Comparison of ENCODE assay signal across 26 cellular contexts in genomic region chr11:108131993-108132392, GRCh38. TPM values are rescaled to one million over a fixed set of nuclear protein-coding genes. Genes with fewer than 3 reads are reported as not detected.
DNase-seq lines count a peak whose midpoint lies in the region; ATAC-seq lines count a peak whose summit lies in the region.
"Had no signal": no experiment of that assay in that cellular context is flagged by ENCODE, and none has a peak within 500 bp of the region (broad histone marks: within the 10 kb centered on the region; RNA-seq: fewer than 3 reads in every experiment).

No MANE protein-coding gene starts in this region.

- H3K4me3 ChIP-seq in adipocyte (ENCODE audit: low read length) (no peak overlapping the region), right cardiac atrium (ENCODE audit: low read length) (no peak overlapping the region)
- H3K4me3 ChIP-seq: BLaER1, esophagus squamous epithelium, stomach had no signal

- peaks cover 26% of the 10 kb centered on the region for H3K36me3 ChIP-seq in adipocyte (ENCODE audit: control insufficient read depth, insufficient read depth, low read length, severe bottlenecking)

- intact Hi-C loops in right cardiac atrium (cut with DNase I), result no loop called here

- H3K4me1 Mint-ChIP-seq in activated CD4-positive, alpha-beta T cell treated with anti-CD3 and anti-CD28 coated beads, Interleukin-2, amount 10 ng/mL, durations not matched to agents 7 days and 5 days, result peaks cover 6% of the 10 kb centered on the region
- H3K4me1 Mint-ChIP-seq: neural crest cell had no signal

- H3K27me3 ChIP-seq in adipocyte (replicated peaks; ENCODE audit: control insufficient read depth, insufficient read depth, low read length) (no peaks in the 10 kb centered on the region), right cardiac atrium (ENCODE audit: control insufficient read depth, insufficient read depth) (no peaks in the 10 kb centered on the region)
- H3K27me3 ChIP-seq: BLaER1, esophagus squamous epithelium, stomach had no signal

- H3K27ac ChIP-seq in substantia nigra (ENCODE audit: low read depth, low read length, poor library complexity, severe bottlenecking) (peak overlapping the region; percentile 33), right cardiac atrium (ENCODE audit: low read length) (no peak overlapping the region)
- H3K27ac ChIP-seq: BLaER1, esophagus squamous epithelium, stomach had no signal

- peak overlapping the region; percentile 80 for H3K27ac Mint-ChIP-seq in activated CD4-positive, alpha-beta T cell treated with anti-CD3 and anti-CD28 coated beads, Interleukin-2, amount 10 ng/mL, durations not matched to agents 7 days and 5 days

- H3K9me3 ChIP-seq in adipocyte (ENCODE audit: control insufficient read depth, low read length) (no peaks in the 10 kb centered on the region), right cardiac atrium (ENCODE audit: control insufficient read depth, low read length) (no peaks in the 10 kb centered on the region)
- H3K9me3 ChIP-seq: BLaER1, esophagus squamous epithelium, stomach had no signal

- 88% methylated on average over 1 of the region's 1 CpG for WGBS in right cardiac atrium

- no peaks in the 10 kb centered on the region for H3K9me3 Mint-ChIP-seq in activated CD4-positive, alpha-beta T cell treated with anti-CD3 and anti-CD28 coated beads, Interleukin-2, amount 10 ng/mL, durations not matched to agents 7 days and 5 days
- H3K9me3 Mint-ChIP-seq: central memory CD8-positive, alpha-beta T cell; neural crest cell had no signal

- H3K4me1 ChIP-seq in adipocyte (ENCODE audit: control insufficient read depth, insufficient read depth, low read length), result peaks cover 4% of the 10 kb centered on the region
- H3K4me1 ChIP-seq in right cardiac atrium (ENCODE audit: control insufficient read depth, insufficient read depth, low read length), result peaks cover 1% of the 10 kb centered on the region
- H3K4me1 ChIP-seq: BLaER1 had no signal

- H3K27me3 Mint-ChIP-seq in activated CD4-positive, alpha-beta T cell treated with anti-CD3 and anti-CD28 coated beads, Interleukin-2, amount 10 ng/mL, durations not matched to agents 7 days and 5 days, result no peaks in the 10 kb centered on the region
- H3K27me3 Mint-ChIP-seq: central memory CD8-positive, alpha-beta T cell had no signal

- CTCF ChIA-PET in activated CD4-positive, alpha-beta T cell treated with anti-CD3 and anti-CD28 coated beads, Interleukin-2, amount 10 ng/mL, durations not matched to agents 7 days and 5 days (lab: Charles Lee), result interaction anchor here (1.9 kb wide), 1 partner anchor 9 kb away, joined by 5 read pairs; no protein-coding TSS in a partner anchor

- no peak for DNase-seq in activated CD4-positive, alpha-beta T cell treated with anti-CD3 and anti-CD28 coated beads, Interleukin-2, amount 10 ng/mL, durations not matched to agents 7 days and 5 days
- DNase-seq in activated CD4-positive, alpha-beta T cell treated with anti-CD3 and anti-CD28 coated beads, Interleukin-2, amount 50 U/mL, for 48 hours, result no peak
- peak; percentile 18 for DNase-seq in adipocyte (ENCODE audit: low read depth)
- DNase-seq in iris pigment epithelial cell (ENCODE audit: low read depth), result peak; percentile 60
- peak in 2 of 49 donors; percentile 10 to 12 for DNase-seq in substantia nigra (lab: John Stamatoyannopoulos, UW)
- no peak for DNase-seq in superior temporal gyrus (ENCODE audit: extremely low spot score)
- DNase-seq in right cardiac atrium, result no peak
- DNase-seq: activated CD4-positive, alpha-beta T cell treated with anti-CD3 and anti-CD28 coated beads, Interleukin-2, amount 50 U/mL, for 1 hour; activated CD8-positive, alpha-beta memory T cell treated with anti-CD3 and anti-CD28 coated beads, Interleukin-2, amount 50 U/mL, for 4 hours; activated gamma-delta T cell treated with Interleukin-2 at 50 U/mL for 16 hours; aorta; effector CD4-positive, alpha-beta T cell; esophagus squamous epithelium; GF-D8; KBM-7; NCI-H187 treated with DMSO at 0.1 percent for 48 hours; NCI-H345; SHP77; stimulated activated CD4-positive, alpha-beta T cell treated with anti-CD3 and anti-CD28 coated beads, Interleukin-4, amount 100 ng/mL, for 4 hours; stomach; T-helper 1 cell had no signal

- ATAC-seq in right cardiac atrium (no peak), HG03457 (IDR thresholded peaks at IDR 0.05; ENCODE audit: unreplicated experiment) (no peak)
- ATAC-seq: left lobe of liver had no signal

- POLR2A ChIA-PET in activated CD4-positive, alpha-beta T cell treated with anti-CD3 and anti-CD28 coated beads, Interleukin-2, amount 10 ng/mL, durations not matched to agents 7 days and 5 days (lab: Charles Lee), result no interaction called here

- no peak overlapping the region for H3K4me3 Mint-ChIP-seq in activated CD4-positive, alpha-beta T cell treated with anti-CD3 and anti-CD28 coated beads, Interleukin-2, amount 10 ng/mL, durations not matched to agents 7 days and 5 days
- H3K4me3 Mint-ChIP-seq: central memory CD8-positive, alpha-beta T cell; neural crest cell had no signal

- H3K9ac ChIP-seq in adipocyte (ENCODE audit: low read length), result no peak overlapping the region
- H3K9ac ChIP-seq: BLaER1 had no signal

- peaks cover 53% of the 10 kb centered on the region for H3K36me3 Mint-ChIP-seq in activated CD4-positive, alpha-beta T cell treated with anti-CD3 and anti-CD28 coated beads, Interleukin-2, amount 10 ng/mL, durations not matched to agents 7 days and 5 days (ENCODE audit: low read depth)

RNA-seq across cellular contexts. Expression of gene ACAT1, which starts 10.6 kb away (rescaled TPM):
- 10 to 100 TPM; 42.3 to 46.5 TPM for total RNA-seq in activated CD4-positive, alpha-beta T cell treated with anti-CD3 and anti-CD28 coated beads, Interleukin-2, amount 10 ng/mL, durations not matched to agents 7 days and 5 days
- total RNA-seq in right cardiac atrium, result 100 to 1,000 TPM; 128 to 198 (median 164) TPM
- 196 TPM for polyA plus RNA-seq in right cardiac atrium

Comparison
In these comparisons a context has a peak if more than half of its experiments do, and no peak if none do; other contexts are left out.
1. DNase-seq: peak in adipocyte (single experiment) and iris pigment epithelial cell (single experiment); none in activated CD4-positive, alpha-beta T cell treated with anti-CD3 and anti-CD28 coated beads, Interleukin-2, amount 10 ng/mL, durations not matched to agents 7 days and 5 days (single experiment), activated CD4-positive, alpha-beta T cell treated with anti-CD3 and anti-CD28 coated beads, Interleukin-2, amount 50 U/mL, for 48 hours (0 of 2), superior temporal gyrus (single experiment) and right cardiac atrium (0 of 3).